ENCODE assay signal across 8 cellular contexts in the genomic region with DNA sequence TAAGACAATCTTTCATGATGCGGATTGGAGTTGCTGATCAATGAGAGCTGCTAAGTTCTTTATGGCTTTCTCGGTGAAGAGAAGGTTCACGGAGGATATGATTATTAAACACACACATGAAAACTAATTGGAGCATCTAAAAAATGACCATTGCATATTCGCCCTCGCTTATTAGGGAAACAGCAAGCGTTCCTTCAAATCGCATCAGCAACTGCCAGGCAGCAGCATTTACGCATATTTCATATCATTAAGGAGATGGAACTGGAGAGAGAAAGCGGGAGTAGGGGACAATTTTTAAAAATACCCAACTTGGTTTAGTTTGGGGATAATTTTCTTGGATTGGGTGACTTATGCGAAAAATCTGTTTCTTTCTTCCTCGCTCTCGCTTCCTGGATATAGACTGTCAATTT. TPM values are rescaled to one million over a fixed set of nuclear protein-coding genes. Genes with fewer than 3 reads are reported as not detected.
DNase-seq lines count a peak whose midpoint lies in the region; ATAC-seq and TF ChIP-seq lines count a peak whose summit lies in the region.

No MANE protein-coding gene starts in this region.

- WGBS in heart right ventricle, 2 donors = 1% methylated on average over 12 of the region's 12 CpGs

- no peak for TF ChIP-seq POLR2A in vagina (IDR thresholded peaks at IDR 0.05)

- H3K4me3 Mint-ChIP-seq in memory B cell = peak overlapping the region; percentile 98

- H3K36me3 ChIP-seq in heart right ventricle (no peaks in the 10 kb centered on the region), vagina (no peaks in the 10 kb centered on the region)

- TF ChIP-seq CTCF in heart right ventricle (IDR thresholded peaks at IDR 0.05) = no peak
- no peak for TF ChIP-seq CTCF in astrocyte of the cerebellum (IDR thresholded peaks at IDR 0.05; ENCODE audit: low read depth, low read length, missing control alignments)
- no peak for TF ChIP-seq CTCF in vagina (IDR thresholded peaks at IDR 0.05)

- H3K4me1 ChIP-seq in heart right ventricle (peaks cover 0 to 17% (median 9%) of the 10 kb centered on the region in 9 donors), vagina (peaks cover 8% of the 10 kb centered on the region)

- H3K27ac Mint-ChIP-seq in memory B cell = peak overlapping the region; percentile 87

- H3K27ac ChIP-seq in heart right ventricle = peak overlapping the region in 2 of 10 donors; percentile 13 to 77
- no peak overlapping the region for H3K27ac ChIP-seq in vagina

- peak overlapping the region; percentile 65 to 93 (median 82) for H3K4me3 ChIP-seq in heart right ventricle
- H3K4me3 ChIP-seq in astrocyte of the cerebellum (ENCODE audit: low read depth, low read length) = peak overlapping the region; percentile 73
- H3K4me3 ChIP-seq in vagina = peak overlapping the region; percentile 64 to 67

- H3K36me3 Mint-ChIP-seq in memory B cell = peaks cover under 1% of the 10 kb centered on the region

- DNase-seq in heart right ventricle (no peak), cardiac septum (ENCODE audit: low spot score) (no peak), astrocyte of the cerebellum (ENCODE audit: low read depth) (no peak), memory B cell (ENCODE audit: low spot score in 2 of 2) (no peak), vagina (ENCODE audit: extremely low spot score in 2 of 2) (no peak), NCI-H1436 treated with DMSO at 0.1 percent for 48 hours (lab: John Stamatoyannopoulos, UW) (no peak)
- DNase-seq in activated CD4-positive, CD25-positive, alpha-beta regulatory T cell treated with anti-CD3 and anti-CD28 coated beads, Interleukin-2, amount 50 U/mL, for 72 hours = no peak
- DNase-seq in activated CD4-positive, alpha-beta T cell treated with anti-CD3 and anti-CD28 coated beads, Interleukin-2, amount 50 U/mL, for 4 hours = no peak

- intact Hi-C loops in heart right ventricle (cut with DNase I) (loop anchor here in 6 of 10 donors (5.0 to 10.0 kb wide), 4 partner anchors 111 to 607 kb away; partner anchors contain the start of gene ACYP2 (in 1 of the 6)), cardiac septum (cut with DNase I) (loop anchor here (10.0 kb wide), 1 partner anchor 281 kb away; no protein-coding TSS in a partner anchor), vagina (cut with DNase I) (loop anchor here (10.0 kb wide), 1 partner anchor 111 kb away; no protein-coding TSS in a partner anchor)

- in situ Hi-C loops in astrocyte of the cerebellum (cut with HindIII; ENCODE audit: low sequenced_read_pairs) = no loop called here

- H3K9me3 ChIP-seq in heart right ventricle = no peaks in the 10 kb centered on the region
- H3K9me3 ChIP-seq in vagina = no peaks in the 10 kb centered on the region

- peaks cover 23% of the 10 kb centered on the region for H3K4me1 Mint-ChIP-seq in memory B cell

- no peaks in the 10 kb centered on the region for H3K9me3 Mint-ChIP-seq in memory B cell

- no peak for ATAC-seq in heart right ventricle
- ATAC-seq in memory B cell (ENCODE audit: low read depth) = no peak

- H3K27me3 Mint-ChIP-seq in memory B cell = peaks cover 1% of the 10 kb centered on the region

- H3K27me3 ChIP-seq in heart right ventricle (peaks cover 0 to 42% (median 0%) of the 10 kb centered on the region in 7 donors), vagina (no peaks in the 10 kb centered on the region)

RNA-seq across cellular contexts. Expression of gene EML6, which starts 0.7 kb away (rescaled TPM):
- total RNA-seq in heart right ventricle = 1 to 10 TPM in 2 of 10 donors, under 1 TPM in 8; 0.12 to 1.5 (median 0.32) TPM
- polyA plus RNA-seq in heart right ventricle = under 1 TPM; 0.07 to 0.22 TPM
- total RNA-seq in cardiac septum = 0.83 TPM
- 1.7 TPM for total RNA-seq in vagina
